Comparison of ENCODE assay signal across 10 cellular contexts in the genomic region with DNA sequence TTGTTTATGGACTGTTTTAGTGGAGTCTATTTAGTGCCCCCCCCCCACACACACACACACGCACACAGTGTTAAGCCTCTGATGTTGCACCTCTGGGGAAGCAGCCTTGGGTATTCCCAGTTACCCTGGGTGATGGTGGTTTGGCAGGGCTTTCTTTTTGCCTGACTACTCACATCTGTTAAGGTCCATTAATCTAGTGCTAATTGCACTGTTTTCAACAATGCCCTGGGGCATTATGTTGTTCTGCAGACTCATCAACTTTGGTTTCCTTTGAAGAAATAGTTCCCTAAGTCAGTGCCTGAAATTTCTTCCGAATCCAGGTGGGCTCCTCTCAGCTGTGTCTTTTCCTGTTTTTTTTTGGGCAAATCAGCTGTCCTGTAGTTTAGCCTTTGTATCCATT. TPM values are rescaled to one million over a fixed set of nuclear protein-coding genes. Genes with fewer than 3 reads are reported as not detected.
A peak's percentile ranks its signal among the peaks of the same experiment; 100 is the strongest.
DNase-seq lines count a peak whose midpoint lies in the region; ATAC-seq and TF ChIP-seq lines count a peak whose summit lies in the region.
"Had no signal": no experiment of that assay in that cellular context is flagged by ENCODE, and none has a peak within 500 bp of the region (broad histone marks: within the 10 kb centered on the region; RNA-seq: fewer than 3 reads in every experiment).

No MANE protein-coding gene starts in this region.

- no peaks in the 10 kb centered on the region for H3K9me3 ChIP-seq in right cardiac atrium (ENCODE audit: control insufficient read depth, low read length)

- ATAC-seq in GM21390 (IDR thresholded peaks at IDR 0.05; ENCODE audit: unreplicated experiment) = peak; percentile 75
- peak; percentile 74 for ATAC-seq in HG03469 (IDR thresholded peaks at IDR 0.05; ENCODE audit: unreplicated experiment)
- peak; percentile 76 for ATAC-seq in foreskin keratinocyte
- ATAC-seq in stimulated activated naive CD8-positive, alpha-beta T cell treated with anti-CD3 and anti-CD28 coated beads, Interleukin-15, Interleukin-2, amounts not matched to agents 100 U/mL and 50 U/mL, for 24 hours = no peak
- no peak for ATAC-seq in right cardiac atrium

- WGBS in right cardiac atrium = 88% methylated on average over 2 of the region's 2 CpGs

- peak; percentile 57 for DNase-seq in DMS79 treated with DMSO at 0.1 percent for 48 hours (lab: John Stamatoyannopoulos, UW)
- peak; percentile 44 to 55 for DNase-seq in foreskin keratinocyte
- no peak for DNase-seq in MV-4-11 (lab: John Stamatoyannopoulos, UW)
- DNase-seq in stimulated activated naive CD8-positive, alpha-beta T cell treated with anti-CD3 and anti-CD28 coated beads, Interleukin-15, Interleukin-2, amounts not matched to agents 100 U/mL and 50 U/mL, for 24 hours = no peak
- no peak for DNase-seq in right cardiac atrium
- no peak for DNase-seq in NCI-H2196 (lab: John Stamatoyannopoulos, UW; ENCODE audit: unreplicated experiment)
- DNase-seq: activated CD8-positive, alpha-beta memory T cell treated with anti-CD3 and anti-CD28 coated beads, Interleukin-2, amount 50 U/mL, for 4 hours had no signal

- TF ChIP-seq CTCF in foreskin keratinocyte (conservative IDR thresholded peaks at IDR 0.05) = no peak

- H3K4me1 ChIP-seq in foreskin keratinocyte (peaks cover 7% of the 10 kb centered on the region), right cardiac atrium (ENCODE audit: control insufficient read depth, insufficient read depth, low read length) (peaks cover 4% of the 10 kb centered on the region)

- H3K4me3 ChIP-seq in right cardiac atrium (ENCODE audit: low read length) = no peak overlapping the region
- H3K4me3 ChIP-seq: skin epidermis had no signal

- H3K27me3 ChIP-seq in foreskin keratinocyte (no peaks in the 10 kb centered on the region), right cardiac atrium (ENCODE audit: control insufficient read depth, insufficient read depth) (no peaks in the 10 kb centered on the region)

- H3K27ac ChIP-seq in foreskin keratinocyte (no peak overlapping the region), right cardiac atrium (ENCODE audit: low read length) (no peak overlapping the region)
- H3K27ac ChIP-seq: skin epidermis had no signal

- intact Hi-C loops in right cardiac atrium (cut with DNase I) = no loop called here

RNA-seq across cellular contexts. Expression of gene SPOPL, which starts 34.7 kb away (rescaled TPM):
- total RNA-seq in foreskin keratinocyte (14.5 and 14.9 TPM in 2 replicates), right cardiac atrium (10 to 100 TPM; 13.2 to 20.4 (median 15.5) TPM)
- polyA plus RNA-seq in foreskin keratinocyte (2.7 and 3.6 TPM in 2 replicates), right cardiac atrium (4.1 TPM)

Comparison
In these comparisons a context has a peak if more than half of its experiments do, and no peak if none do; other contexts are left out.
1. DNase-seq: peak in DMS79 treated with DMSO at 0.1 percent for 48 hours (single experiment) and foreskin keratinocyte (2 of 2); none in MV-4-11 (single experiment), stimulated activated naive CD8-positive, alpha-beta T cell treated with anti-CD3 and anti-CD28 coated beads, Interleukin-15, Interleukin-2, amounts not matched to agents 100 U/mL and 50 U/mL, for 24 hours (single experiment), right cardiac atrium (0 of 3) and NCI-H2196 (single experiment).
2. ATAC-seq: peak in GM21390 (single experiment), HG03469 (single experiment) and foreskin keratinocyte (single experiment); none in stimulated activated naive CD8-positive, alpha-beta T cell treated with anti-CD3 and anti-CD28 coated beads, Interleukin-15, Interleukin-2, amounts not matched to agents 100 U/mL and 50 U/mL, for 24 hours (single experiment) and right cardiac atrium (0 of 2).